15 cellular contexts compared by ENCODE assay signal in genomic region chrX:85024562-85024961, GRCh38.
"Had no signal": no experiment of that assay in that cellular context is flagged by ENCODE, and none has a peak within 500 bp of the region (broad histone marks: within the 10 kb centered on the region; RNA-seq: fewer than 3 reads in every experiment).

No MANE protein-coding gene starts in this region.

- H3K4me3 ChIP-seq: dorsolateral prefrontal cortex, heart left ventricle, pancreas, tibial nerve, upper lobe of right lung had no signal

- H3K27ac ChIP-seq: dorsolateral prefrontal cortex, heart left ventricle, pancreas, tibial nerve, upper lobe of right lung had no signal

- H3K9me3 ChIP-seq: pancreas, upper lobe of right lung had no signal

- H3K4me1 ChIP-seq: pancreas, tibial nerve, upper lobe of right lung had no signal

- DNase-seq: cortex of kidney; effector CD8-positive, alpha-beta T cell; foreskin melanocyte; heart left ventricle; mesendoderm; naive B cell; occipital lobe; pancreas; right cardiac atrium; small intestine; stimulated activated CD4-positive, alpha-beta T cell treated with anti-CD3 and anti-CD28 coated beads, Interleukin-12 subunit alpha, Interleukin-12 subunit beta, amount 100 ng/mL, for 4 hours; stimulated activated naive CD4-positive, alpha-beta T cell treated with Interleukin-2 at 50 U/mL for 16 hours; upper lobe of right lung had no signal

- H3K36me3 ChIP-seq: heart left ventricle, pancreas, tibial nerve, upper lobe of right lung had no signal

- H3K27me3 ChIP-seq: heart left ventricle, pancreas, tibial nerve, upper lobe of right lung had no signal
